22 cellular contexts compared by ENCODE assay signal in the genomic region with DNA sequence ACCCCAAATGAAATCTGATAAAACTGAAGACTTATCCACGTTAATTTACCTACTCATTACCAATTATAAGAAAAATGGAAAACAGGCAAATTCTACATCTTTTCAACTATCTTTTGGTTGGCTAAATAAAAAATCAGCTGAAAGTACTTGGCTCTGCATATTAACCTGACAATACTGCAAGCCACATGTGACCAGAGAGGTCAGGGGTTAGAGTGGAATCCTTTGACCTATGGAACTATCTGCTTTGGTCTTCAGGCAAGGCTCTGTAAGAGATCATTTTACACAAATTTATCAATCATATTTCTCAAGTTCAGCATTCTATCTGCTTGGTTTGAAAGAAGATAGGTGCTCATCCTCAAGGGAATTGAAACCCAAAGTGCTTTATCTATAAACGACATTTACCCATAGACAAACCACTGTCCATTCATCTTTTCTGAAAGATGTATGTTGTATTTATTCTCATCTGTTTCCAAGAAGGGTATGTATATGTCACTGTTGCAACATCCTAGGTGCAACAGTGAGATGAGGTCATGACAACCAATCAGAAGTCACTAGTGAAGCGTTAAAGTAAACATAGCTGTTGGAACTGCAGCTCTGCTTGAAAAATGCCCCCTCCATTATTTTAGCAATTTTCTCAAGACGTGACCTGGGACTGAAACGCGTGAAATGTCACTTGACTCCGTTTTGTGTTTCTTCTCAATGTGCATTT.
A peak's percentile ranks its signal among the peaks of the same experiment; 100 is the strongest.
DNase-seq lines count a peak whose midpoint lies in the region; ATAC-seq and TF ChIP-seq lines count a peak whose summit lies in the region.
"Had no signal": no experiment of that assay in that cellular context is flagged by ENCODE, and none has a peak within 500 bp of the region (broad histone marks: within the 10 kb centered on the region; RNA-seq: fewer than 3 reads in every experiment).

No MANE protein-coding gene starts in this region.

- no peak overlapping the region for H3K27ac ChIP-seq in neural progenitor cell
- H3K27ac ChIP-seq in GM23338 (ENCODE audit: low read depth): no peak overlapping the region

- H2AFZ ChIP-seq in neural progenitor cell (replicated peaks) (no peak overlapping the region), GM23338 (no peak overlapping the region)

- no peaks in the 10 kb centered on the region for H4K20me1 ChIP-seq in neural progenitor cell (ENCODE audit: low read depth)
- H4K20me1 ChIP-seq in GM23338 (replicated peaks; ENCODE audit: insufficient read depth): no peaks in the 10 kb centered on the region

- H3K27me3 ChIP-seq in neural progenitor cell (no peaks in the 10 kb centered on the region), GM23338 (ENCODE audit: insufficient read depth) (no peaks in the 10 kb centered on the region)

- H3F3A ChIP-seq in neural progenitor cell (ENCODE audit: low read depth) (peaks cover 9% of the 10 kb centered on the region), GM23338 (replicated peaks; ENCODE audit: low read depth) (no peaks in the 10 kb centered on the region)

- peaks cover 22% of the 10 kb centered on the region for H3K4me1 ChIP-seq in neural progenitor cell
- no peaks in the 10 kb centered on the region for H3K4me1 ChIP-seq in GM23338 (ENCODE audit: insufficient read depth)

- H3K9ac ChIP-seq in neural progenitor cell: no peak overlapping the region

- no peaks in the 10 kb centered on the region for H3K9me2 ChIP-seq in GM23338 (ENCODE audit: insufficient read depth)

- H3K27ac Mint-ChIP-seq in neural progenitor cell (peak overlapping the region; percentile 47), GM23338 (no peak overlapping the region)
- H3K27ac Mint-ChIP-seq: activated CD4-positive, alpha-beta T cell treated with anti-CD3 and anti-CD28 coated beads for 36 hours; progenitor cell of endocrine pancreas; T-helper 2 cell treated with Interferon-gamma antibody and Interleukin-4, amounts not matched to agents 5 μg/mL and 100 μg/mL, for 36 hours had no signal

- H3K4me3 ChIP-seq in fibroblast of mammary gland (ENCODE audit: control insufficient read depth, low read depth, low read length): no peak overlapping the region
- H3K4me3 ChIP-seq in neural progenitor cell: no peak overlapping the region
- H3K4me3 ChIP-seq in GM23338: no peak overlapping the region
- H3K4me3 ChIP-seq: lung had no signal

- H3K4me2 ChIP-seq in neural progenitor cell: no peak overlapping the region
- no peak overlapping the region for H3K4me2 ChIP-seq in GM23338

- H3K36me3 Mint-ChIP-seq in neural progenitor cell: no peaks in the 10 kb centered on the region
- H3K36me3 Mint-ChIP-seq in GM23338 (ENCODE audit: low read depth): no peaks in the 10 kb centered on the region

- H3K9me3 Mint-ChIP-seq in neural progenitor cell (no peaks in the 10 kb centered on the region), GM23338 (no peaks in the 10 kb centered on the region)
- H3K9me3 Mint-ChIP-seq: T-helper 2 cell treated with Interferon-gamma antibody and Interleukin-4, amounts not matched to agents 5 μg/mL and 100 μg/mL, for 36 hours had no signal

- H3K9me3 ChIP-seq in neural progenitor cell (ENCODE audit: low read depth): no peaks in the 10 kb centered on the region

- H3K79me2 ChIP-seq in neural progenitor cell (ENCODE audit: low read depth): no peaks in the 10 kb centered on the region
- no peaks in the 10 kb centered on the region for H3K79me2 ChIP-seq in GM23338 (replicated peaks; ENCODE audit: insufficient read depth)

- H3K36me3 ChIP-seq in neural progenitor cell: no peaks in the 10 kb centered on the region
- H3K36me3 ChIP-seq in GM23338 (ENCODE audit: insufficient read depth): no peaks in the 10 kb centered on the region

- H3K4me1 Mint-ChIP-seq in neural progenitor cell (peaks cover 79% of the 10 kb centered on the region), GM23338 (peaks cover 2% of the 10 kb centered on the region; the same call in 1 of the 3 replicates)

- DNase-seq in HuH-7 (ENCODE audit: low spot score) (peak; percentile 17), NCI-H748 (lab: John Stamatoyannopoulos, UW; ENCODE audit: unreplicated experiment) (peak; percentile 92), fibroblast of mammary gland (ENCODE audit: low read depth) (peak; percentile 21), neural progenitor cell (ENCODE audit: low spot score) (no peak), Right ventricle myocardium inferior (ENCODE audit: missing footprints) (no peak), GM23338 (ENCODE audit: low spot score) (no peak)
- DNase-seq: activated CD4-positive, alpha-beta T cell treated with anti-CD3 and anti-CD28 coated beads for 36 hours; activated CD8-positive, alpha-beta memory T cell treated with anti-CD3 and anti-CD28 coated beads for 24 hours; C1 segment of cervical spinal cord; effector memory CD4-positive, alpha-beta T cell; erythroblast; head of caudate nucleus; NCI-H1048; NCI-H187; NCI-H2171 treated with DMSO at 0.1 percent for 48 hours; NCI-H526 treated with DMSO at 0.1 percent for 48 hours; stimulated activated CD4-positive, alpha-beta T cell treated with anti-CD3 and anti-CD28 coated beads, Interleukin-15, amount 100 ng/mL, for 24 hours; stimulated activated naive CD4-positive, alpha-beta T cell had no signal

- intact Hi-C loops in Right ventricle myocardium inferior (cut with DNase I): no loop called here

- no peaks in the 10 kb centered on the region for H3K27me3 Mint-ChIP-seq in neural progenitor cell (ENCODE audit: insufficient read depth, low read depth)
- no peaks in the 10 kb centered on the region for H3K27me3 Mint-ChIP-seq in GM23338 (ENCODE audit: insufficient read depth, low read depth, poor library complexity)
- H3K27me3 Mint-ChIP-seq: activated CD4-positive, alpha-beta T cell treated with anti-CD3 and anti-CD28 coated beads for 36 hours; progenitor cell of endocrine pancreas had no signal

- H3K4me3 Mint-ChIP-seq in neural progenitor cell: no peak overlapping the region
- H3K4me3 Mint-ChIP-seq in GM23338: no peak overlapping the region
- H3K4me3 Mint-ChIP-seq: activated CD4-positive, alpha-beta T cell treated with anti-CD3 and anti-CD28 coated beads for 36 hours had no signal

- TF ChIP-seq CTCF in fibroblast of mammary gland (conservative IDR thresholded peaks at IDR 0.05; ENCODE audit: control insufficient read depth, insufficient read depth, low read depth, low read length) (no peak), neural progenitor cell (IDR thresholded peaks at IDR 0.05) (no peak), GM23338 (conservative IDR thresholded peaks at IDR 0.05; ENCODE audit: low read depth in 2 of 2) (no peak)

- ATAC-seq in Right ventricle myocardium inferior (no peak), GM19351 (IDR thresholded peaks at IDR 0.05; ENCODE audit: unreplicated experiment) (no peak), GM23338 (no peak)
- ATAC-seq: activated CD4-positive, alpha-beta T cell treated with anti-CD3 and anti-CD28 coated beads for 36 hours had no signal

TF ChIP-seq in GM23338, 12 proteins besides CTCF, POLR2A, EP300 and RAD21 (continues in another document):
- no peak for TF ChIP-seq STAT1 (IDR thresholded peaks at IDR 0.05; ENCODE audit: unreplicated experiment)
- no peak for TF ChIP-seq JUNB (IDR thresholded peaks at IDR 0.05; ENCODE audit: unreplicated experiment)
- TF ChIP-seq EZH2 (IDR thresholded peaks at IDR 0.05; ENCODE audit: low read depth, unreplicated experiment): no peak
- TF ChIP-seq POLR2AphosphoS5 (IDR thresholded peaks at IDR 0.05; ENCODE audit: low read depth): no peak
- no peak for TF ChIP-seq CREB1 (CRISPR knock-in tag; IDR thresholded peaks at IDR 0.05; ENCODE audit: low read depth)

Comparison
In these comparisons a context has a peak if more than half of its experiments do, and no peak if none do; other contexts are left out.
1. DNase-seq: peak in HuH-7 (single experiment), NCI-H748 (single experiment) and fibroblast of mammary gland (single experiment); none in neural progenitor cell (single experiment), Right ventricle myocardium inferior (single experiment) and GM23338 (single experiment).